In the genomic region with DNA sequence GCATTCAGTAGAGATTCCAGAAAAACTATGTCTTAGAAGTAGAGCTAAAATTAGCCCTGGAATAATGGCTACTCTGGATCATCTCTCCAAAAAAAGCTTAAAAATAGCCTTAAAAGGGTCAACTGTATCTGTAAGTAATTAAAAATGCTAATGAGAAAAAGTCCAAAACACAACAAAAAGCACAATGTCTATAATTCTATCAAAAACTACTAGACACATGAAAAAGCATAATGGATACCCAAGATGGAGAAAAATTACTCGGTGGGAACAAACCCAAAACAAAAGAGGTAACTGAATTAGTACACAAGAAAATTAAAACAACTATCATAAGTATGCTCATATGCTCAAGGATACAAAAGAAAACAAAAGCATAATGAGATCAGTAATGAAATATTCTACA, we compare ENCODE assay signal across 7 cellular contexts.
"Had no signal": no experiment of that assay in that cellular context is flagged by ENCODE, and none has a peak within 500 bp of the region (broad histone marks: within the 10 kb centered on the region; RNA-seq: fewer than 3 reads in every experiment).

No MANE protein-coding gene starts in this region.

- H3K27ac ChIP-seq: GM23248 had no signal

- H3K4me3 ChIP-seq: GM23248, HAP-1, K562 had no signal

- H3K9me3 ChIP-seq: HAP-1 had no signal

- DNase-seq: GM23248, GOT3, H7, IMR-90 had no signal

- ATAC-seq: HCT116, K562 had no signal

- H3K9ac ChIP-seq: GM23248 had no signal
